ENCODE assay signal across 19 cellular contexts in the genomic region with DNA sequence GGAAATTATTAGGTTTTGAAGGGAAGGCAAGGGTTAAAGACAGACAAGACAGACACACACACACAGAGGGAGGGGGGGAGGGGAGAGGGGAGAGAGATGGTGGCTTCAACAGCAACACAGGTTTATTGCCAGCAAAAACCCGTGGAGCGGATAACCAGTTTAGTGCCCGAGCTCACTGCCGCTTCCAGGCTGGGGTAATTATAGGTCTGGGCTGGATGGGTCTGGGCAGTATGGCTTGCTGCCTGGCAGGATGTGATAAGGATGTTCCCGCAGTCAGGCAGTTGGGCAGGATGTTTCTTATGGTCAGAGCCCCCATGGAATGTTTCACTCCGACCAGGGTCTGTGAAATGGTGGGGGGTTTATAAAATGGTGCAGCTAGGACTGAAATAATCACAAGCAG. TPM values are rescaled to one million over a fixed set of nuclear protein-coding genes. Genes with fewer than 3 reads are reported as not detected.
A peak's percentile ranks its signal among the peaks of the same experiment; 100 is the strongest.
DNase-seq lines count a peak whose midpoint lies in the region; ATAC-seq and TF ChIP-seq lines count a peak whose summit lies in the region.
"Had no signal": no experiment of that assay in that cellular context is flagged by ENCODE, and none has a peak within 500 bp of the region (broad histone marks: within the 10 kb centered on the region; RNA-seq: fewer than 3 reads in every experiment).

No MANE protein-coding gene starts in this region.

- H3K4me1 ChIP-seq in HEK293 (ENCODE audit: control insufficient read depth, insufficient read depth, low read length): peaks cover 2% of the 10 kb centered on the region; the same call in 1 of the 2 replicates
- H3K4me1 ChIP-seq in heart right ventricle: peaks cover 3 to 36% (median 22%) of the 10 kb centered on the region in 9 donors
- no peaks in the 10 kb centered on the region for H3K4me1 ChIP-seq in neural progenitor cell

- H2AFZ ChIP-seq in neural progenitor cell (replicated peaks): no peak overlapping the region

- POLR2A ChIA-PET in HEK293 (lab: Yijun Ruan, JAX): no interaction called here

- peaks cover 11% of the 10 kb centered on the region for H4K20me1 ChIP-seq in neural progenitor cell (ENCODE audit: low read depth)

- CTCF ChIA-PET in HEK293 (lab: Yijun Ruan, JAX): interaction anchor here (0.6 to 2.2 kb wide), 4 partner anchors 14 to 547 kb away, joined by 3 to 10 read pairs (median 4); no protein-coding TSS in a partner anchor

- H3K4me3 ChIP-seq in HEK293 (ENCODE audit: low read depth, low read length) (no peak overlapping the region), heart right ventricle (no peak overlapping the region), neural progenitor cell (no peak overlapping the region)
- H3K4me3 ChIP-seq: gastroesophageal sphincter, mucosa of descending colon, ovary, spleen had no signal

- ATAC-seq in heart right ventricle (peak; percentile 26 to 82 (median 59)), omental fat pad (ENCODE audit: low FRiP score) (no peak)
- ATAC-seq in stimulated activated naive B cell treated with anti-CD40 and anti-IgM and Interleukin-4, amounts not matched to agents 10 μg/mL and 1 μg/mL and 100 μg/mL, for 72 hours (replicated peaks): no peak
- ATAC-seq: activated T-helper 17 cell treated with anti-CD3 and anti-CD28 coated beads, Interleukin-2, amount 50 U/mL, for 72 hours; gastroesophageal sphincter; mucosa of descending colon had no signal

- peak overlapping the region; percentile 83 for H3K27ac Mint-ChIP-seq in stimulated activated naive B cell treated with anti-CD40 and anti-IgM and Interleukin-4, amounts not matched to agents 10 μg/mL and 1 μg/mL and 100 μg/mL, for 72 hours
- no peak overlapping the region for H3K27ac Mint-ChIP-seq in neural progenitor cell
- H3K27ac Mint-ChIP-seq: activated CD4-positive, alpha-beta memory T cell treated with anti-CD3 and anti-CD28 coated beads, Interleukin-2, amount 10 ng/mL, durations not matched to agents 7 days and 5 days; activated T-helper 17 cell treated with anti-CD3 and anti-CD28 coated beads, Interleukin-2, amount 50 U/mL, for 72 hours; CD4-positive, alpha-beta memory T cell; immature natural killer cell had no signal

- TF ChIP-seq CTCF in HEK293 (tag by site-specific recombination; IDR thresholded peaks at IDR 0.05): no peak
- TF ChIP-seq CTCF in heart right ventricle (IDR thresholded peaks at IDR 0.05): no peak
- no peak for TF ChIP-seq CTCF in omental fat pad (IDR thresholded peaks at IDR 0.05)
- TF ChIP-seq CTCF in neural progenitor cell (IDR thresholded peaks at IDR 0.05): no peak

- peaks cover 25% of the 10 kb centered on the region for H3K79me2 ChIP-seq in neural progenitor cell (ENCODE audit: low read depth)

- peaks cover 0 to 16% (median 0%) of the 10 kb centered on the region in 7 donors for H3K27me3 ChIP-seq in heart right ventricle
- H3K27me3 ChIP-seq in neural progenitor cell: no peaks in the 10 kb centered on the region
- H3K27me3 ChIP-seq: ovary had no signal

- no peaks in the 10 kb centered on the region for H3K9me3 Mint-ChIP-seq in stimulated activated naive B cell treated with anti-CD40 and anti-IgM and Interleukin-4, amounts not matched to agents 10 μg/mL and 1 μg/mL and 100 μg/mL, for 72 hours
- H3K9me3 Mint-ChIP-seq in neural progenitor cell: no peaks in the 10 kb centered on the region
- H3K9me3 Mint-ChIP-seq: activated CD4-positive, alpha-beta memory T cell treated with anti-CD3 and anti-CD28 coated beads, Interleukin-2, amount 10 ng/mL, durations not matched to agents 7 days and 5 days; activated T-helper 17 cell treated with anti-CD3 and anti-CD28 coated beads, Interleukin-2, amount 50 U/mL, for 72 hours; CD4-positive, alpha-beta memory T cell; immature natural killer cell had no signal

- no peak overlapping the region for H3K27ac ChIP-seq in HEK293 (ENCODE audit: extremely low read depth, low read depth, low read length)
- H3K27ac ChIP-seq in heart right ventricle: peak overlapping the region in 7 of 10 donors; percentile 33 to 73 (median 65)
- no peak overlapping the region for H3K27ac ChIP-seq in neural progenitor cell
- H3K27ac ChIP-seq: gastroesophageal sphincter, HL-60, ovary had no signal

- WGBS in heart right ventricle, 2 donors: 2 to 3% methylated on average over 6 of the region's 6 CpGs

- no peak overlapping the region for H3K4me2 ChIP-seq in neural progenitor cell

- H3K36me3 ChIP-seq in HEK293 (ENCODE audit: control insufficient read depth in 2 of 2, insufficient read depth in 1 of 2, low read length in 2 of 2) (no peaks in the 10 kb centered on the region; a peak in 1 of 3 replicates), heart right ventricle (no peaks in the 10 kb centered on the region), neural progenitor cell (no peaks in the 10 kb centered on the region)
- H3K36me3 ChIP-seq: gastroesophageal sphincter, ovary had no signal

- no peaks in the 10 kb centered on the region for H3K36me3 Mint-ChIP-seq in stimulated activated naive B cell treated with anti-CD40 and anti-IgM and Interleukin-4, amounts not matched to agents 10 μg/mL and 1 μg/mL and 100 μg/mL, for 72 hours
- H3K36me3 Mint-ChIP-seq in neural progenitor cell: no peaks in the 10 kb centered on the region
- H3K36me3 Mint-ChIP-seq: CD4-positive, alpha-beta memory T cell; immature natural killer cell had no signal

- H3K4me3 Mint-ChIP-seq in stimulated activated naive B cell treated with anti-CD40 and anti-IgM and Interleukin-4, amounts not matched to agents 10 μg/mL and 1 μg/mL and 100 μg/mL, for 72 hours: no peak overlapping the region
- H3K4me3 Mint-ChIP-seq in neural progenitor cell: no peak overlapping the region
- H3K4me3 Mint-ChIP-seq: activated CD4-positive, alpha-beta memory T cell treated with anti-CD3 and anti-CD28 coated beads, Interleukin-2, amount 10 ng/mL, durations not matched to agents 7 days and 5 days; activated T-helper 17 cell treated with anti-CD3 and anti-CD28 coated beads, Interleukin-2, amount 50 U/mL, for 72 hours; CD4-positive, alpha-beta memory T cell; immature natural killer cell had no signal

- H3K9me3 ChIP-seq in HEK293 (ENCODE audit: control insufficient read depth, insufficient read depth, low read depth, low read length): no peaks in the 10 kb centered on the region
- H3K9me3 ChIP-seq in heart right ventricle: no peaks in the 10 kb centered on the region
- no peaks in the 10 kb centered on the region for H3K9me3 ChIP-seq in neural progenitor cell (ENCODE audit: low read depth)
- H3K9me3 ChIP-seq: gastroesophageal sphincter, mucosa of descending colon, ovary, spleen had no signal

- H3F3A ChIP-seq in neural progenitor cell (ENCODE audit: low read depth): no peaks in the 10 kb centered on the region

- peak; percentile 65 for DNase-seq in OCI-M1 (lab: John Stamatoyannopoulos, UW)
- DNase-seq in heart right ventricle: peak; percentile 46 to 61
- no peak for DNase-seq in stimulated activated naive B cell treated with anti-CD40 and anti-IgM and Interleukin-4, amounts not matched to agents 10 μg/mL and 1 μg/mL and 100 μg/mL, for 72 hours
- DNase-seq in NK-92 treated with Interleukin-12 subunit alpha and Interleukin-12 subunit beta, amount 100 ng/mL, for 24 hours (lab: John Stamatoyannopoulos, UW): no peak
- no peak for DNase-seq in omental fat pad (ENCODE audit: low spot score)
- DNase-seq in neural progenitor cell (ENCODE audit: low spot score): no peak
- DNase-seq: activated CD4-positive, alpha-beta memory T cell treated with anti-CD3 and anti-CD28 coated beads, Interleukin-2, amount 10 ng/mL, durations not matched to agents 7 days and 5 days; CD4-positive, alpha-beta memory T cell; immature natural killer cell; mucosa of descending colon; NCI-H2029; ovary; spleen had no signal

- peaks cover 4 to 7% of the 10 kb centered on the region in 2 donors for H3K4me1 Mint-ChIP-seq in stimulated activated naive B cell treated with anti-CD40 and anti-IgM and Interleukin-4, amounts not matched to agents 10 μg/mL and 1 μg/mL and 100 μg/mL, for 72 hours
- H3K4me1 Mint-ChIP-seq in neural progenitor cell: peaks cover 13% of the 10 kb centered on the region
- H3K4me1 Mint-ChIP-seq: activated T-helper 17 cell treated with anti-CD3 and anti-CD28 coated beads, Interleukin-2, amount 50 U/mL, for 72 hours had no signal

- H3K27me3 Mint-ChIP-seq in stimulated activated naive B cell treated with anti-CD40 and anti-IgM and Interleukin-4, amounts not matched to agents 10 μg/mL and 1 μg/mL and 100 μg/mL, for 72 hours: peaks cover 10 to 25% of the 10 kb centered on the region in 2 donors
- H3K27me3 Mint-ChIP-seq in neural progenitor cell (ENCODE audit: insufficient read depth, low read depth): peaks cover 2% of the 10 kb centered on the region

- H3K9ac ChIP-seq in neural progenitor cell: no peak overlapping the region

- intact Hi-C loops in heart right ventricle (cut with DNase I): no loop called here

TF ChIP-seq in HEK293, 187 proteins besides CTCF, POLR2A, EP300 and RAD21 (continues in another document):
- TF ChIP-seq, protein P1, sequence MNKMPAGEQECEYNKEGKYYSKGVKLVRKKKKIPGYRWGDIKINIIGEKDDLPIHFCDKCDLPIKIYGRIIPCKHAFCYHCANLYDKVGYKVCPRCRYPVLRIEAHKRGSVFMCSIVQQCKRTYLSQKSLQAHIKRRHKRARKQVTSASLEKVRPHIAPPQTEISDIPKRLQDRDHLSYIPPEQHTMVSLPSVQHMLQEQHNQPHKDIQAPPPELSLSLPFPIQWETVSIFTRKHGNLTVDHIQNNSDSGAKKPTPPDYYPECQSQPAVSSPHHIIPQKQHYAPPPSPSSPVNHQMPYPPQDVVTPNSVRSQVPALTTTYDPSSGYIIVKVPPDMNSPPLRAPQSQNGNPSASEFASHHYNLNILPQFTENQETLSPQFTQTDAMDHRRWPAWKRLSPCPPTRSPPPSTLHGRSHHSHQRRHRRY (tag by site-specific recombination; IDR thresholded peaks at IDR 0.05): no peak
- TF ChIP-seq SP2 (tag by site-specific recombination; IDR thresholded peaks at IDR 0.05) (no peak), SP7 (tag by site-specific recombination; IDR thresholded peaks at IDR 0.05) (peak; percentile 85), ZNF747 (tag by site-specific recombination; IDR thresholded peaks at IDR 0.05) (no peak), BCL11A (tag by site-specific recombination; IDR thresholded peaks at IDR 0.05; ENCODE audit: low read depth) (no peak), SETDB1 (IDR thresholded peaks at IDR 0.05; ENCODE audit: insufficient read length, low read length) (no peak)

RNA-seq across cellular contexts. Expression of a gene that starts 4.4 kb away (rescaled TPM):
- 1 to 10 TPM in 7 of 10 donors, under 1 TPM in 3; 0.55 to 7.4 (median 2.1) TPM for total RNA-seq in heart right ventricle
- polyA plus RNA-seq in heart right ventricle: 1 to 10 TPM; 2.2 to 8.4 TPM
- total RNA-seq in omental fat pad: 1 to 10 TPM in 2 of 4 donors, under 1 TPM in 2; 0.28 to 8.0 (median 1.1) TPM
- not detected in 2 replicates for total RNA-seq in neural progenitor cell (ENCODE audit: low replicate concordance)
- total RNA-seq: G401, SK-MEL-5 had no signal

RNA-seq across cellular contexts. Expression of a gene that starts 18.5 kb away (rescaled TPM):
- 10 to 100 TPM; 17.8 to 42.1 (median 25.3) TPM for total RNA-seq in heart right ventricle
- polyA plus RNA-seq in heart right ventricle: 10 to 100 TPM in 1 of 2 donors, 1 to 10 TPM in 1; 2.9 to 26.6 TPM
- total RNA-seq in omental fat pad: not detected
- total RNA-seq in neural progenitor cell (ENCODE audit: low replicate concordance): not detected in 2 replicates
- total RNA-seq: activated CD4-positive, alpha-beta memory T cell treated with anti-CD3 and anti-CD28 coated beads, Interleukin-2, amount 10 ng/mL, durations not matched to agents 7 days and 5 days; activated T-helper 17 cell treated with anti-CD3 and anti-CD28 coated beads, Interleukin-2, amount 50 U/mL, for 72 hours; CD4-positive, alpha-beta memory T cell; G401; gastroesophageal sphincter; mucosa of descending colon; ovary; SK-MEL-5; spleen had no signal
- polyA plus RNA-seq: CD4-positive, alpha-beta memory T cell; immature natural killer cell; ovary; spleen had no signal

Comparison
In these comparisons a context has a peak if more than half of its experiments do, and no peak if none do; other contexts are left out.
1. H3K27ac ChIP-seq: peak in heart right ventricle (7 of 10); none in HEK293 (single experiment) and neural progenitor cell (single experiment).
2. DNase-seq: peak in OCI-M1 (single experiment) and heart right ventricle (2 of 2); none in stimulated activated naive B cell treated with anti-CD40 and anti-IgM and Interleukin-4, amounts not matched to agents 10 μg/mL and 1 μg/mL and 100 μg/mL, for 72 hours (single experiment), NK-92 treated with Interleukin-12 subunit alpha and Interleukin-12 subunit beta, amount 100 ng/mL, for 24 hours (single experiment), omental fat pad (single experiment) and neural progenitor cell (single experiment).
3. ATAC-seq: peak in heart right ventricle (8 of 8); none in stimulated activated naive B cell treated with anti-CD40 and anti-IgM and Interleukin-4, amounts not matched to agents 10 μg/mL and 1 μg/mL and 100 μg/mL, for 72 hours (0 of 2) and omental fat pad (single experiment).
4. RNA of a gene that starts 18.5 kb away (total RNA-seq): 17.8 to 42.1 TPM in heart right ventricle; not detected in omental fat pad and not detected in neural progenitor cell; every median in the first group is over 10 times any median in the second.